ENCODE assay signal across 10 cellular contexts in genomic region chr9:33750839-33751339, GRCh38. TPM values are rescaled to one million over a fixed set of nuclear protein-coding genes. Genes with fewer than 3 reads are reported as not detected.
DNase-seq lines count a peak whose midpoint lies in the region; ATAC-seq and TF ChIP-seq lines count a peak whose summit lies in the region.
"Had no signal": no experiment of that assay in that cellular context is flagged by ENCODE, and none has a peak within 500 bp of the region (broad histone marks: within the 10 kb centered on the region; RNA-seq: fewer than 3 reads in every experiment).

No MANE protein-coding gene starts in this region.

- no peaks in the 10 kb centered on the region; the same call in 2 of the 3 replicates for H3K9me3 Mint-ChIP-seq in GM23338
- H3K9me3 Mint-ChIP-seq in central memory CD8-positive, alpha-beta T cell: no peaks in the 10 kb centered on the region

- peak overlapping the region; percentile 87; the same call in 1 of the 2 replicates for H2AFZ ChIP-seq in GM23338

- H3K36me3 ChIP-seq in A673 (ENCODE audit: insufficient read depth, low read length, poor library complexity, severe bottlenecking) (no peaks in the 10 kb centered on the region), GM23338 (ENCODE audit: insufficient read depth) (no peaks in the 10 kb centered on the region)

- BruUV-seq in A673 (replicated peaks; lab: Mats Ljungman, UMichigan): no TSS peak

- intact Hi-C loops in A673 (cut with micrococcal nuclease; ENCODE audit: unreplicated experiment): no loop called here

- no peaks in the 10 kb centered on the region for H3K36me3 Mint-ChIP-seq in GM23338 (ENCODE audit: low read depth)
- H3K36me3 Mint-ChIP-seq in central memory CD8-positive, alpha-beta T cell (ENCODE audit: insufficient read depth): peaks cover 4% of the 10 kb centered on the region

- H3K9me2 ChIP-seq in GM23338 (ENCODE audit: insufficient read depth): no peaks in the 10 kb centered on the region

- no peaks in the 10 kb centered on the region for H4K20me1 ChIP-seq in GM23338 (replicated peaks; ENCODE audit: insufficient read depth)

- H3F3A ChIP-seq in GM23338 (replicated peaks; ENCODE audit: low read depth): no peaks in the 10 kb centered on the region

- H3K4me1 ChIP-seq in A673 (ENCODE audit: insufficient read depth, low read length, poor library complexity, severe bottlenecking) (no peaks in the 10 kb centered on the region), GM23338 (ENCODE audit: insufficient read depth) (no peaks in the 10 kb centered on the region)

- H3K79me2 ChIP-seq in GM23338 (replicated peaks; ENCODE audit: insufficient read depth): no peaks in the 10 kb centered on the region

- H3K4me1 Mint-ChIP-seq in GM23338: peaks cover 9% of the 10 kb centered on the region
- peaks cover 40% of the 10 kb centered on the region for H3K4me1 Mint-ChIP-seq in central memory CD8-positive, alpha-beta T cell

- H3K27ac ChIP-seq in A673 (ENCODE audit: low read depth, low read length, poor library complexity, severe bottlenecking) (no peak overlapping the region), GM23338 (ENCODE audit: low read depth) (no peak overlapping the region)

- H3K4me2 ChIP-seq in GM23338: peak overlapping the region; percentile 92

- H3K27me3 ChIP-seq in A673 (replicated peaks; ENCODE audit: insufficient read depth, low read depth, low read length, poor library complexity) (peaks cover 72% of the 10 kb centered on the region), GM23338 (ENCODE audit: insufficient read depth) (peaks cover 42% of the 10 kb centered on the region)

- TF ChIP-seq CTCF in A673 (conservative IDR thresholded peaks at IDR 0.05; ENCODE audit: low read depth, low read length) (no peak), GM23338 (conservative IDR thresholded peaks at IDR 0.05; ENCODE audit: low read depth in 2 of 2) (no peak)

- DNase-seq in A673 (ENCODE audit: low spot score) (no peak), GM23338 (ENCODE audit: low spot score) (peak; percentile 22), kidney tubule cell (ENCODE audit: low spot score) (peak; percentile 11), midbrain (lab: John Stamatoyannopoulos, UW) (no peak), NCI-H1092 (lab: John Stamatoyannopoulos, UW) (no peak), NCI-H82 (lab: John Stamatoyannopoulos, UW) (no peak)
- DNase-seq in central memory CD8-positive, alpha-beta T cell (ENCODE audit: low spot score in 2 of 2): no peak
- DNase-seq: DND-41, NCI-H1436 treated with DMSO at 0.1 percent for 48 hours had no signal

- no peak overlapping the region for H3K27ac Mint-ChIP-seq in GM23338
- H3K27ac Mint-ChIP-seq in central memory CD8-positive, alpha-beta T cell (ENCODE audit: low read depth): no peak overlapping the region

- POLR2A ChIA-PET in A673 (lab: Charles Lee; ENCODE audit: low non-redundant PET): interaction anchor here (0.6 kb wide), 2 partner anchors 11 to 13 kb away, joined by 3 read pairs; no protein-coding TSS in a partner anchor

- H3K27me3 Mint-ChIP-seq in GM23338 (ENCODE audit: insufficient read depth, low read depth, poor library complexity): peaks cover 28% of the 10 kb centered on the region
- peaks cover 67% of the 10 kb centered on the region for H3K27me3 Mint-ChIP-seq in central memory CD8-positive, alpha-beta T cell

- peak; percentile 63 for ATAC-seq in GM23338
- ATAC-seq in central memory CD8-positive, alpha-beta T cell (replicated peaks; ENCODE audit: extremely low read depth, poor library complexity, severe bottlenecking): no peak
- no peak for ATAC-seq in HG03135 (IDR thresholded peaks at IDR 0.05; ENCODE audit: unreplicated experiment)

- no peaks in the 10 kb centered on the region for H3K9me3 ChIP-seq in A673 (ENCODE audit: low read depth, low read length, poor library complexity, severe bottlenecking)

- H3K4me3 ChIP-seq in A673 (ENCODE audit: low read depth, low read length, poor library complexity, severe bottlenecking): peak overlapping the region; percentile 2
- H3K4me3 ChIP-seq in GM23338: peak overlapping the region; percentile 70

- peak overlapping the region; percentile 75 for H3K4me3 Mint-ChIP-seq in GM23338
- peak overlapping the region; percentile 80 for H3K4me3 Mint-ChIP-seq in central memory CD8-positive, alpha-beta T cell

- CTCF ChIA-PET in A673 (lab: Charles Lee): no interaction called here

TF ChIP-seq in GM23338, 12 proteins besides CTCF, POLR2A, EP300 and RAD21:
- TF ChIP-seq JUNB (IDR thresholded peaks at IDR 0.05; ENCODE audit: unreplicated experiment) (no peak), EZH2 (IDR thresholded peaks at IDR 0.05; ENCODE audit: low read depth, unreplicated experiment) (peak; percentile 24)

RNA-seq across cellular contexts. Expression of gene PRSS3, which starts 44.5 kb away (rescaled TPM):
- not detected in 2 replicates for total RNA-seq in A673 (2021)
- total RNA-seq in GM23338 (2014; rRNA removed; shearing (Covaris generic)): 2.5 and 4.2 TPM in 2 replicates
- 3.4 and 4.5 TPM in 2 replicates for polyA plus RNA-seq in GM23338 (2016; fragmentation: Nextera tagmentation; extraction: Ambion mirVana)

Comparison
In these comparisons a context has a peak if more than half of its experiments do, and no peak if none do; other contexts are left out.
1. DNase-seq: peak in GM23338 (single experiment) and kidney tubule cell (single experiment); none in A673 (single experiment), central memory CD8-positive, alpha-beta T cell (0 of 2), midbrain (single experiment), NCI-H1092 (single experiment) and NCI-H82 (single experiment).